ENCODE assay signal across 12 cellular contexts in genomic region chr19:13078897-13079541, GRCh38. TPM values are rescaled to one million over a fixed set of nuclear protein-coding genes. Genes with fewer than 3 reads are reported as not detected.
DNase-seq lines count a peak whose midpoint lies in the region; ATAC-seq, FAIRE-seq and TF ChIP-seq lines count a peak whose summit lies in the region.
"Had no signal": no experiment of that assay in that cellular context is flagged by ENCODE, and none has a peak within 500 bp of the region (broad histone marks: within the 10 kb centered on the region; RNA-seq: fewer than 3 reads in every experiment).

No MANE protein-coding gene starts in this region.

- TF ChIP-seq CTCF in A549 (IDR thresholded peaks at IDR 0.05) (no peak), GM20000 (IDR thresholded peaks at IDR 0.05; ENCODE audit: extremely low read depth, missing control alignments) (no peak)

- WGBS in A549 (ENCODE audit: missing lambda C conversion rate) = 86% methylated on average over 8 of the region's 12 CpGs

- H3K4me1 ChIP-seq in A549 (peaks cover 17% of the 10 kb centered on the region), duodenal mucosa (ENCODE audit: control insufficient read depth in 1 of 2, insufficient read depth in 2 of 2, low read length in 2 of 2) (peaks cover 28 to 39% of the 10 kb centered on the region in 2 donors)

- TF ChIP-seq POLR2A in A549 (IDR thresholded peaks at IDR 0.05; ENCODE audit: low read length) = no peak

- H3K27ac Mint-ChIP-seq in T-helper 2 cell treated with Interferon-gamma antibody and Interleukin-4, amounts not matched to agents 5 μg/mL and 100 μg/mL, for 36 hours = no peak overlapping the region
- H3K27ac Mint-ChIP-seq: immature natural killer cell had no signal

- no peaks in the 10 kb centered on the region for H3K9me3 Mint-ChIP-seq in T-helper 2 cell treated with Interferon-gamma antibody and Interleukin-4, amounts not matched to agents 5 μg/mL and 100 μg/mL, for 36 hours
- H3K9me3 Mint-ChIP-seq: immature natural killer cell had no signal

- peak overlapping the region; percentile 26 to 32 for H3K9ac ChIP-seq in duodenal mucosa (ENCODE audit: low read depth in 1 of 2, low read length in 2 of 2)

- H3K27ac ChIP-seq in A549 = peak overlapping the region; percentile 51 to 68; a peak in 4 of 6 replicates
- no peak overlapping the region for H3K27ac ChIP-seq in duodenal mucosa (ENCODE audit: low read depth, low read length)
- H3K27ac ChIP-seq: right lobe of liver had no signal

- H3K4me2 ChIP-seq in A549 = peak overlapping the region; percentile 39

- no peaks in the 10 kb centered on the region for H3K27me3 Mint-ChIP-seq in T-helper 2 cell treated with Interferon-gamma antibody and Interleukin-4, amounts not matched to agents 5 μg/mL and 100 μg/mL, for 36 hours (ENCODE audit: low read depth)

- DNase-seq in A549 (ENCODE audit: low read depth in 1 of 2, low spot score in 1 of 2) = no peak
- peak; percentile 12 for DNase-seq in NCI-H2029 treated with DMSO at 0.1 percent for 48 hours (lab: John Stamatoyannopoulos, UW)
- DNase-seq in occipital lobe (lab: John Stamatoyannopoulos, UW) = peak; percentile 46
- DNase-seq in NCI-H2227 treated with DMSO at 0.1 percent for 48 hours (lab: John Stamatoyannopoulos, UW) = no peak
- DNase-seq in GM20000 (ENCODE audit: low spot score) = no peak
- DNase-seq in EL = no peak
- no peak for DNase-seq in T-helper 2 cell treated with Interferon-gamma antibody and Interleukin-4, amounts not matched to agents 5 μg/mL and 100 μg/mL, for 36 hours (ENCODE audit: low spot score)
- DNase-seq: activated CD4-positive, CD25-positive, alpha-beta regulatory T cell; immature natural killer cell; right lobe of liver had no signal

- CTCF ChIA-PET in A549 (lab: Yijun Ruan, JAX) = interaction anchor here (0.6 to 6.9 kb wide), 9 partner anchors 11 to 198 kb away, joined by 3 to 47 read pairs (median 6); no protein-coding TSS in a partner anchor

- POLR2A ChIA-PET in A549 (lab: Yijun Ruan, JAX) = no interaction called here

- no peak for ATAC-seq in A549

- no peaks in the 10 kb centered on the region for H3K36me3 Mint-ChIP-seq in T-helper 2 cell treated with Interferon-gamma antibody and Interleukin-4, amounts not matched to agents 5 μg/mL and 100 μg/mL, for 36 hours (ENCODE audit: low read depth)
- H3K36me3 Mint-ChIP-seq: immature natural killer cell had no signal

- no peak for TF ChIP-seq EP300 in A549 (IDR thresholded peaks at IDR 0.05)

- no peaks in the 10 kb centered on the region for H3K27me3 ChIP-seq in duodenal mucosa (ENCODE audit: control insufficient read depth in 1 of 2, insufficient read depth in 2 of 2, low read length in 2 of 2)
- H3K27me3 ChIP-seq: right lobe of liver had no signal

- H3K9me3 ChIP-seq in A549 = no peaks in the 10 kb centered on the region
- H3K9me3 ChIP-seq in duodenal mucosa (ENCODE audit: control insufficient read depth in 1 of 2, low read length in 2 of 2) = no peaks in the 10 kb centered on the region
- H3K9me3 ChIP-seq: right lobe of liver had no signal

- TF ChIP-seq RAD21 in A549 (conservative IDR thresholded peaks at IDR 0.05 in 1 of 2, IDR thresholded peaks at IDR 0.05 in 1 of 2) = no peak

- H3K36me3 ChIP-seq in duodenal mucosa (ENCODE audit: control insufficient read depth in 1 of 2, insufficient read depth in 2 of 2, low read length in 2 of 2) = peaks cover 5 to 28% of the 10 kb centered on the region in 2 donors
- H3K36me3 ChIP-seq: right lobe of liver had no signal

- FAIRE-seq in A549 (lab: Jason Lieb, UNC) = no peak

- H3K4me1 Mint-ChIP-seq in T-helper 2 cell treated with Interferon-gamma antibody and Interleukin-4, amounts not matched to agents 5 μg/mL and 100 μg/mL, for 36 hours (ENCODE audit: low read depth) = no peaks in the 10 kb centered on the region
- H3K4me1 Mint-ChIP-seq: immature natural killer cell had no signal

- H3K4me3 Mint-ChIP-seq in T-helper 2 cell treated with Interferon-gamma antibody and Interleukin-4, amounts not matched to agents 5 μg/mL and 100 μg/mL, for 36 hours = no peak overlapping the region
- H3K4me3 Mint-ChIP-seq: immature natural killer cell had no signal

- H3K4me3 ChIP-seq in A549 (no peak overlapping the region), duodenal mucosa (ENCODE audit: low read depth in 1 of 2, low read length in 2 of 2) (peak overlapping the region; percentile 21 to 28)
- H3K4me3 ChIP-seq: right lobe of liver had no signal

TF ChIP-seq in A549, 52 proteins besides CTCF, POLR2A, EP300 and RAD21 (continues in another document):
- TF ChIP-seq MAX (IDR thresholded peaks at IDR 0.05) (no peak), TFCP2L1 (CRISPR knock-in tag; IDR thresholded peaks at IDR 0.05) (no peak), EHF (CRISPR knock-in tag; IDR thresholded peaks at IDR 0.05) (no peak), ZFP36 (IDR thresholded peaks at IDR 0.05; ENCODE audit: borderline replicate concordance, partially characterized antibody) (no peak), RFX5 (IDR thresholded peaks at IDR 0.05) (no peak), TP53 (CRISPR knock-in tag; IDR thresholded peaks at IDR 0.05) (no peak), HMGXB4 (CRISPR knock-in tag; IDR thresholded peaks at IDR 0.05; ENCODE audit: borderline replicate concordance) (no peak), NFE2L2 (conservative IDR thresholded peaks at IDR 0.05; ENCODE audit: low read length) (no peak), CHD4 (IDR thresholded peaks at IDR 0.05; ENCODE audit: borderline replicate concordance) (no peak), SMC3 (IDR thresholded peaks at IDR 0.05) (no peak), FOXS1 (CRISPR knock-in tag; IDR thresholded peaks at IDR 0.05) (no peak), KDM1A (IDR thresholded peaks at IDR 0.05; ENCODE audit: low read depth) (no peak), ATOH8 (CRISPR knock-in tag; IDR thresholded peaks at IDR 0.05; ENCODE audit: low read depth) (no peak), RCOR1 (IDR thresholded peaks at IDR 0.05; ENCODE audit: low read depth, low read length) (no peak), KDM5A (IDR thresholded peaks at IDR 0.05) (no peak), SREBF2 (IDR thresholded peaks at IDR 0.05) (no peak)
- TF ChIP-seq, protein P1, sequence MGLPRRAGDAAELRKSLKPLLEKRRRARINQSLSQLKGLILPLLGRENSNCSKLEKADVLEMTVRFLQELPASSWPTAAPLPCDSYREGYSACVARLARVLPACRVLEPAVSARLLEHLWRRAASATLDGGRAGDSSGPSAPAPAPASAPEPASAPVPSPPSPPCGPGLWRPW (IDR thresholded peaks at IDR 0.05) = no peak

RNA-seq across cellular contexts. Expression of gene LYL1, which starts 23.6 kb away (rescaled TPM):
- polyA plus RNA-seq in A549 (2011; rRNA removed) = 0.08 and 0.26 TPM in 2 replicates
- polyA plus RNA-seq in A549 (2012; cell fraction: cytosol; rRNA removed) = 0.50 and 0.82 TPM in 2 replicates
- polyA plus RNA-seq in A549 (2012; cell fraction: nucleus; rRNA removed) = 0.66 and 1.2 TPM in 2 replicates
- 0.30 to 0.82 TPM (median 0.39 TPM) in 3 replicates for polyA plus RNA-seq in A549 (2017; fragmentation: RNase III; extraction: RNeasy Plus Mini Kit Qiagen cat#74134 plus additional on column Dnase treatment)
- polyA minus RNA-seq in A549 (2011; rRNA and poly(A)+ RNA removed) = 0.15 and 0.21 TPM in 2 replicates
- total RNA-seq in occipital lobe = 3.3 TPM
- total RNA-seq: LHCN-M2 had no signal

RNA-seq across cellular contexts. Expression of gene TRMT1, which starts 37.5 kb away (rescaled TPM):
- polyA plus RNA-seq in A549 (2011; rRNA removed) (16.3 and 18.2 TPM in 2 replicates), A549 (2017; fragmentation: RNase III; extraction: RNeasy Plus Mini Kit Qiagen cat#74134 plus additional on column Dnase treatment) (29.8 to 40.2 TPM (median 35.2 TPM) in 3 replicates)
- 57.5 and 67.4 TPM in 2 replicates for polyA plus RNA-seq in A549 (2012; cell fraction: cytosol; rRNA removed)
- polyA plus RNA-seq in A549 (2012; cell fraction: nucleus; rRNA removed) = 388 and 458 TPM in 2 replicates
- polyA minus RNA-seq in A549 (2011; rRNA and poly(A)+ RNA removed) = 16.9 and 24.9 TPM in 2 replicates
- 27.1 TPM for total RNA-seq in occipital lobe

RNA-seq across cellular contexts. Expression of gene NACC1, which starts 39.0 kb away (rescaled TPM):
- polyA plus RNA-seq in A549 (2011; rRNA removed) (26.1 and 30.0 TPM in 2 replicates), A549 (2017; fragmentation: RNase III; extraction: RNeasy Plus Mini Kit Qiagen cat#74134 plus additional on column Dnase treatment) (32.4 to 39.8 TPM (median 37.9 TPM) in 3 replicates)
- 117 and 155 TPM in 2 replicates for polyA plus RNA-seq in A549 (2012; cell fraction: cytosol; rRNA removed)
- polyA plus RNA-seq in A549 (2012; cell fraction: nucleus; rRNA removed) = 158 and 206 TPM in 2 replicates
- polyA minus RNA-seq in A549 (2011; rRNA and poly(A)+ RNA removed) = 20.0 and 30.9 TPM in 2 replicates
- 13.1 TPM for total RNA-seq in occipital lobe

Comparison
In these comparisons a context has a peak if more than half of its experiments do, and no peak if none do; other contexts are left out.
1. DNase-seq: peak in NCI-H2029 treated with DMSO at 0.1 percent for 48 hours (single experiment) and occipital lobe (single experiment); none in A549 (0 of 2), NCI-H2227 treated with DMSO at 0.1 percent for 48 hours (single experiment), GM20000 (single experiment), EL (single experiment) and T-helper 2 cell treated with Interferon-gamma antibody and Interleukin-4, amounts not matched to agents 5 μg/mL and 100 μg/mL, for 36 hours (single experiment).